ENCODE assay signal across 7 cellular contexts in the genomic region with DNA sequence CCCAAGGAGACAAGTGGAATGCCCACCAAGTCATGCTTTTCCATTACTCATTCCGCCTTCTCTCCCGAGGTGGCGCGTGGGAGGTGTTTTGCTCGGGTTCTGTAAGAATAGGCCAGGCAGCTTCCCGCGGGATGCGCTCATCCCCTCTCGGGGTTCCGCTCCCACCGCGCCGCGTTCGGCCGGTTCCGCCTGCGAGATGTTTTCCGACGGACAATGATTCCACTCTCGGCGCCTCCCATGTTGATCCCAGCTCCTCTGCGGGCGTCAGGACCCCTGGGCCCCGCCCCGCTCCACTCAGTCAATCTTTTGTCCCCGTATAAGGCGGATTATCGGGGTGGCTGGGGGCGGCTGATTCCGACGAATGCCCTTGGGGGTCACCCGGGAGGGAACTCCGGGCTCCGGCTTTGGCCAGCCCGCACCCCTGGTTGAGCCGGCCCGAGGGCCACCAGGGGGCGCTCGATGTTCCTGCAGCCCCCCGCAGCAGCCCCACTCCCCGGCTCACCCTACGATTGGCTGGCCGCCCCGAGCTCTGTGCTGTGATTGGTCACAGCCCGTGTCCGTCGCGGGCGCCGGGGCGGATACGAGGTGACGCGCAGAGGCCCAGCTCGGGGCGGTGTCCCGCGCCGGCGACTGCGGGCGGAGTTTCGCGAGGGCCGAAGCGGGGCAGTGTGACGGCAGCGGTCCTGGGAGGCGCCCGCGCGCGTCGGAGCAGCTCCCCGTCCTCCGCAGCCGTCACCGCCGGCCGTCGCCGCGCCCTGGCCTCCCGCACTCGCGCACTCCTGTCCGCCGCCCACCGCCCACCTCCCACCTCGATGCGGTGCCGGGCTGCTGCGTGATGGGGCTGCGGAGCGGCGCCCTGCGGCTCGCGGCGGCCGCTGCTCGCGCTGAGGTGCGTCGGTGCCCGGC. TPM values are rescaled to one million over a fixed set of nuclear protein-coding genes. Genes with fewer than 3 reads are reported as not detected.
DNase-seq lines count a peak whose midpoint lies in the region; ATAC-seq and TF ChIP-seq lines count a peak whose summit lies in the region.

A gene with protein sequence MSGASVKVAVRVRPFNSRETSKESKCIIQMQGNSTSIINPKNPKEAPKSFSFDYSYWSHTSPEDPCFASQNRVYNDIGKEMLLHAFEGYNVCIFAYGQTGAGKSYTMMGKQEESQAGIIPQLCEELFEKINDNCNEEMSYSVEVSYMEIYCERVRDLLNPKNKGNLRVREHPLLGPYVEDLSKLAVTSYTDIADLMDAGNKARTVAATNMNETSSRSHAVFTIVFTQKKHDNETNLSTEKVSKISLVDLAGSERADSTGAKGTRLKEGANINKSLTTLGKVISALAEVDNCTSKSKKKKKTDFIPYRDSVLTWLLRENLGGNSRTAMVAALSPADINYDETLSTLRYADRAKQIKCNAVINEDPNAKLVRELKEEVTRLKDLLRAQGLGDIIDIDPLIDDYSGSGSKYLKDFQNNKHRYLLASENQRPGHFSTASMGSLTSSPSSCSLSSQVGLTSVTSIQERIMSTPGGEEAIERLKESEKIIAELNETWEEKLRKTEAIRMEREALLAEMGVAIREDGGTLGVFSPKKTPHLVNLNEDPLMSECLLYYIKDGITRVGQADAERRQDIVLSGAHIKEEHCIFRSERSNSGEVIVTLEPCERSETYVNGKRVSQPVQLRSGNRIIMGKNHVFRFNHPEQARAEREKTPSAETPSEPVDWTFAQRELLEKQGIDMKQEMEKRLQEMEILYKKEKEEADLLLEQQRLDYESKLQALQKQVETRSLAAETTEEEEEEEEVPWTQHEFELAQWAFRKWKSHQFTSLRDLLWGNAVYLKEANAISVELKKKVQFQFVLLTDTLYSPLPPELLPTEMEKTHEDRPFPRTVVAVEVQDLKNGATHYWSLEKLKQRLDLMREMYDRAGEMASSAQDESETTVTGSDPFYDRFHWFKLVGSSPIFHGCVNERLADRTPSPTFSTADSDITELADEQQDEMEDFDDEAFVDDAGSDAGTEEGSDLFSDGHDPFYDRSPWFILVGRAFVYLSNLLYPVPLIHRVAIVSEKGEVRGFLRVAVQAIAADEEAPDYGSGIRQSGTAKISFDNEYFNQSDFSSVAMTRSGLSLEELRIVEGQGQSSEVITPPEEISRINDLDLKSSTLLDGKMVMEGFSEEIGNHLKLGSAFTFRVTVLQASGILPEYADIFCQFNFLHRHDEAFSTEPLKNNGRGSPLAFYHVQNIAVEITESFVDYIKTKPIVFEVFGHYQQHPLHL (N-terminal part only) (plus strand): TSS at position 666 of the 906 bp plus-strand sequence. CDS start 21,759 bp downstream, outside the sequence.

- peak; percentile 57 for DNase-seq in NCI-H187 treated with DMSO at 0.1 percent for 48 hours (lab: John Stamatoyannopoulos, UW)
- DNase-seq in T-helper 22 cell (ENCODE audit: low read depth) = peak; percentile 94
- peak; percentile 93 for DNase-seq in astrocyte of the cerebellum (ENCODE audit: low read depth)
- peak; percentile 99 for DNase-seq in hepatocyte (ENCODE audit: low spot score)
- peak; percentile 100 for DNase-seq in retina

- WGBS in hepatocyte (ENCODE audit: low lambda C conversion rate, missing lambda C conversion rate) = 2% methylated on average over 40 of the region's 107 CpGs

- H3K36me3 ChIP-seq in hepatocyte (replicated peaks; ENCODE audit: insufficient read depth, low read depth) = no peaks in the 10 kb centered on the region

- H3K9me3 ChIP-seq in hepatocyte (ENCODE audit: low read depth) = no peaks in the 10 kb centered on the region

- peaks cover 20% of the 10 kb centered on the region for H3K4me1 ChIP-seq in hepatocyte (ENCODE audit: insufficient read depth)

- peak within 1 kb of the TSS; percentile 98 for H3K4me3 ChIP-seq in astrocyte of the cerebellum (ENCODE audit: low read depth, low read length)
- peak within 1 kb of the TSS; percentile 94 for H3K4me3 ChIP-seq in hepatocyte

- H4K20me1 ChIP-seq in hepatocyte (ENCODE audit: insufficient read depth, poor library complexity, severe bottlenecking) = peaks cover 35% of the 10 kb centered on the region

- in situ Hi-C loops in astrocyte of the cerebellum (cut with HindIII; ENCODE audit: low sequenced_read_pairs) = no loop called here

- peaks cover 41% of the 10 kb centered on the region for H3K79me2 ChIP-seq in hepatocyte

- peak within 1 kb of the TSS; percentile 99 for H3K27ac ChIP-seq in hepatocyte

- no peaks in the 10 kb centered on the region for H3K9me2 ChIP-seq in hepatocyte (replicated peaks; ENCODE audit: insufficient read depth)

- H3K27me3 ChIP-seq in hepatocyte = no peaks in the 10 kb centered on the region

- TF ChIP-seq CTCF in astrocyte of the cerebellum (IDR thresholded peaks at IDR 0.05; ENCODE audit: low read depth, low read length, missing control alignments) (peak; percentile 93), hepatocyte (IDR thresholded peaks at IDR 0.05; ENCODE audit: poor library complexity) (peak; percentile 100)

- peak within 1 kb of the TSS; percentile 90 for H2AFZ ChIP-seq in hepatocyte

- ATAC-seq in GM18505 (IDR thresholded peaks at IDR 0.05; ENCODE audit: unreplicated experiment) (peak; percentile 98), HG02970 (IDR thresholded peaks at IDR 0.05; ENCODE audit: low FRiP score, unreplicated experiment) (peak; percentile 99)

- TF ChIP-seq POLR2A in GM18505 (IDR thresholded peaks at IDR 0.05; ENCODE audit: borderline replicate concordance, extremely low read depth, insufficient read depth, insufficient read length) = peak; percentile 69

- H3K4me2 ChIP-seq in hepatocyte = peak within 1 kb of the TSS; percentile 92

RNA-seq across cellular contexts. Expression of the gene that starts here (rescaled TPM):
- 32.7 and 37.0 TPM in 2 replicates for total RNA-seq in hepatocyte
- 14.6 and 15.4 TPM in 2 replicates for polyA plus RNA-seq in hepatocyte

Comparison
In these comparisons a context has a peak if more than half of its experiments do, and no peak if none do; other contexts are left out.
1. Peak in every context shown above with its lines: DNase-seq, ATAC-seq, H3K4me3 ChIP-seq and H3K27ac ChIP-seq.